ENCODE assay signal across 16 cellular contexts in the genomic region with DNA sequence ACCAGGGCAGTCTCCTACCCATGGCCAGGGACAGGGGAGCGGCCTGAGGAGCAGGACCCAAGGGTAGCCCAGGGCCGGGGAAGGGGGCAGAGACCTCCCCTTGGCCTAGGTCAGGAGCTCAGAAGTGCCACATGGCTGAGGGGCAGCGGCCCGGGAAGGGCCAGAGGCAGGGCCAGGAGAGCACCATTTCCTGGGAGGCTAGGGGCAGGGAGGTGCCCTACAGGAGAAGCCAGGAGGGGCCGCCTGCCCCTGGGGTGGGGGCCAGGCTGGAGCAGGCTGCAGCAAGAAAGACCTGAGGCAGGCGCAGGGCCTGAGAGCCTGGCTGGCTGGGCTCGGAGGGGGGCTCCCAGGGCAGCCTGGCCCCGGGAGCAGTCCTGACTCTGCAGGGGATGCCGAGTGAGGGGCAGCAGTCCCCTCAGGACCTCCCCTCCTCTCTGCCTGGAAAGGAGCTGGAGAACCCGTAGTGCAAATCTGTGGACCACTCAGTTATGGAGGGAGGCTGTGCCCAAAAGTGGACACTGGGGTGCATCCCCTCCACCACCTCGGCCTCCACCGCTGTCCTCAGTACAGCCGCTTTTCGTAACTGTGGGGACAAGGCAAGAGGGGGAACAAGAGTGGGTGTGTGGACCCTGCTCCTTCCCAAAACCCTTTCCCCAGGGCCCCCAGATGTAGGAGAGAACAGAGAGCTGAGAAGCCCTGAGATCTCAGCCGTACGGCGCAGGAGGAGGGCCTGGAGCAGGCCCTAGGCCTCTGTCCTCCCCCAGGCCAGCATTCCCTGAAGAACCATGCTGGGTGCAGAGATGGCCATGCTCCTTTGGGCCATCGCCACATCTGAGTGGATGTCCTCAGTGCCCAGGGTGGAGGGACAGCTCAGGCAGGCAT. TPM values are rescaled to one million over a fixed set of nuclear protein-coding genes. Genes with fewer than 3 reads are reported as not detected.
DNase-seq lines count a peak whose midpoint lies in the region; ATAC-seq and TF ChIP-seq lines count a peak whose summit lies in the region.
"Had no signal": no experiment of that assay in that cellular context is flagged by ENCODE, and none has a peak within 500 bp of the region (broad histone marks: within the 10 kb centered on the region; RNA-seq: fewer than 3 reads in every experiment).

No MANE protein-coding gene starts in this region.

- peak; percentile 25 for ATAC-seq in aorta (ENCODE audit: low FRiP score)
- no peak for ATAC-seq in stimulated activated naive B cell treated with anti-CD40 and anti-IgM and Interleukin-4, amounts not matched to agents 10 μg/mL and 1 μg/mL and 100 μg/mL, for 72 hours (replicated peaks)
- ATAC-seq: CD8-positive, alpha-beta T cell had no signal

- TF ChIP-seq POLR2A in esophagus squamous epithelium (IDR thresholded peaks at IDR 0.05), result no peak

- peaks cover 26% of the 10 kb centered on the region for H3K4me1 Mint-ChIP-seq in nephron progenitor cell
- H3K4me1 Mint-ChIP-seq in stimulated activated naive B cell treated with anti-CD40 and anti-IgM and Interleukin-4, amounts not matched to agents 10 μg/mL and 1 μg/mL and 100 μg/mL, for 72 hours, result peaks cover 2 to 13% of the 10 kb centered on the region in 2 donors

- peak overlapping the region; percentile 22 for H3K27ac Mint-ChIP-seq in nephron progenitor cell
- H3K27ac Mint-ChIP-seq in stimulated activated naive B cell treated with anti-CD40 and anti-IgM and Interleukin-4, amounts not matched to agents 10 μg/mL and 1 μg/mL and 100 μg/mL, for 72 hours, result no peak overlapping the region
- H3K27ac Mint-ChIP-seq: B cell; CD8-positive, alpha-beta T cell had no signal

- TF ChIP-seq CTCF in HEK293 (tag by site-specific recombination; IDR thresholded peaks at IDR 0.05) (no peak), RWPE1 (conservative IDR thresholded peaks at IDR 0.05; ENCODE audit: low read depth) (no peak), nephron progenitor cell (IDR thresholded peaks at IDR 0.05) (no peak), esophagus squamous epithelium (IDR thresholded peaks at IDR 0.05) (no peak)

- H3K4me3 ChIP-seq in HEK293 (ENCODE audit: low read depth, low read length) (no peak overlapping the region), aorta (ENCODE audit: low read length in 2 of 2) (no peak overlapping the region), esophagus squamous epithelium (no peak overlapping the region)
- H3K4me3 ChIP-seq: BLaER1 treated with 17β-estradiol and CSF1 and Interleukin-3, amounts not matched to agents 10 nM and 100 nM; GM23248; HAP-1 had no signal

- peaks cover 7% of the 10 kb centered on the region for H3K36me3 Mint-ChIP-seq in nephron progenitor cell (ENCODE audit: low read depth)
- peaks cover 16 to 33% of the 10 kb centered on the region in 2 donors for H3K36me3 Mint-ChIP-seq in stimulated activated naive B cell treated with anti-CD40 and anti-IgM and Interleukin-4, amounts not matched to agents 10 μg/mL and 1 μg/mL and 100 μg/mL, for 72 hours

- no peak overlapping the region for H3K27ac ChIP-seq in HEK293 (ENCODE audit: extremely low read depth, low read depth, low read length)
- peak overlapping the region; percentile 24 for H3K27ac ChIP-seq in RWPE1
- no peak overlapping the region for H3K27ac ChIP-seq in aorta (ENCODE audit: low read depth in 1 of 2, low read length in 2 of 2)
- H3K27ac ChIP-seq in esophagus squamous epithelium, result no peak overlapping the region
- H3K27ac ChIP-seq: GM23248, HL-60 had no signal

- no peak overlapping the region for H3K4me3 Mint-ChIP-seq in nephron progenitor cell
- no peak overlapping the region for H3K4me3 Mint-ChIP-seq in stimulated activated naive B cell treated with anti-CD40 and anti-IgM and Interleukin-4, amounts not matched to agents 10 μg/mL and 1 μg/mL and 100 μg/mL, for 72 hours
- H3K4me3 Mint-ChIP-seq: B cell; CD8-positive, alpha-beta T cell had no signal

- H3K4me1 ChIP-seq in HEK293 (ENCODE audit: control insufficient read depth, insufficient read depth, low read length), result no peaks in the 10 kb centered on the region
- no peaks in the 10 kb centered on the region for H3K4me1 ChIP-seq in aorta (ENCODE audit: control insufficient read depth in 1 of 2, insufficient read depth in 2 of 2, low read length in 2 of 2)
- H3K4me1 ChIP-seq in esophagus squamous epithelium, result peaks cover 0 to 5% (median under 1%) of the 10 kb centered on the region in 3 donors
- H3K4me1 ChIP-seq: HAP-1 had no signal

- WGBS in aorta, 2 donors, result 89 to 90% methylated on average over 18 of the region's 18 CpGs
- 93 to 96% methylated on average over 4 to 5 of the region's 18 CpGs for WGBS in esophagus squamous epithelium, 2 donors

- POLR2A ChIA-PET in HEK293 (lab: Yijun Ruan, JAX), result interaction anchor here (0.9 to 1.1 kb wide), 2 partner anchors 18 to 49 kb away, joined by 3 read pairs; partner anchors contain the start of gene RBM28
- POLR2A ChIA-PET in RWPE1 (lab: Yijun Ruan, JAX; ENCODE audit: low non-redundant PET), result no interaction called here

- H3K27me3 ChIP-seq in aorta (ENCODE audit: control insufficient read depth in 1 of 2, insufficient read depth in 2 of 2, low read length in 1 of 2), result no peaks in the 10 kb centered on the region
- peaks cover 0 to 17% (median 0%) of the 10 kb centered on the region in 4 donors for H3K27me3 ChIP-seq in esophagus squamous epithelium
- H3K27me3 ChIP-seq: BLaER1 treated with 17β-estradiol and CSF1 and Interleukin-3, amounts not matched to agents 10 nM and 100 nM had no signal

- intact Hi-C loops in aorta (cut with DNase I) (no loop called here), esophagus squamous epithelium (cut with DNase I) (no loop called here)

- CTCF ChIA-PET in HEK293 (lab: Yijun Ruan, JAX), result interaction anchor here (0.6 to 18.1 kb wide), 5 partner anchors 34 to 257 kb away, joined by 3 to 378 read pairs (median 3); partner anchors contain the start of gene RBM28
- CTCF ChIA-PET in RWPE1 (lab: Yijun Ruan, JAX), result interaction anchor here (0.6 to 0.7 kb wide), 2 partner anchors 60 to 287 kb away, joined by 4 read pairs; no protein-coding TSS in a partner anchor

- peaks cover 7% of the 10 kb centered on the region for H3K27me3 Mint-ChIP-seq in nephron progenitor cell (ENCODE audit: low read depth, poor library complexity)
- H3K27me3 Mint-ChIP-seq in stimulated activated naive B cell treated with anti-CD40 and anti-IgM and Interleukin-4, amounts not matched to agents 10 μg/mL and 1 μg/mL and 100 μg/mL, for 72 hours, result peaks cover 6 to 7% of the 10 kb centered on the region in 2 donors
- H3K27me3 Mint-ChIP-seq: B cell had no signal

- H3K9me3 Mint-ChIP-seq in nephron progenitor cell, result no peaks in the 10 kb centered on the region
- no peaks in the 10 kb centered on the region for H3K9me3 Mint-ChIP-seq in stimulated activated naive B cell treated with anti-CD40 and anti-IgM and Interleukin-4, amounts not matched to agents 10 μg/mL and 1 μg/mL and 100 μg/mL, for 72 hours
- H3K9me3 Mint-ChIP-seq: CD8-positive, alpha-beta T cell had no signal

- H3K36me3 ChIP-seq in HEK293 (ENCODE audit: control insufficient read depth in 2 of 2, insufficient read depth in 1 of 2, low read length in 2 of 2) (peaks cover 7 to 55% of the 10 kb centered on the region in 2 experiments; a peak in 1 of 3 replicates), aorta (ENCODE audit: control insufficient read depth in 1 of 2, insufficient read depth in 2 of 2, low read length in 1 of 2) (no peaks in the 10 kb centered on the region), esophagus squamous epithelium (peaks cover 32 to 66% (median 34%) of the 10 kb centered on the region in 3 donors)

- no peaks in the 10 kb centered on the region for H3K9me3 ChIP-seq in HEK293 (ENCODE audit: control insufficient read depth, insufficient read depth, low read depth, low read length)
- H3K9me3 ChIP-seq in aorta (ENCODE audit: control insufficient read depth, low read length), result no peaks in the 10 kb centered on the region
- no peaks in the 10 kb centered on the region for H3K9me3 ChIP-seq in esophagus squamous epithelium
- H3K9me3 ChIP-seq: BLaER1 treated with 17β-estradiol and CSF1 and Interleukin-3, amounts not matched to agents 10 nM and 100 nM; HAP-1 had no signal

- DNase-seq in RWPE1 (ENCODE audit: low spot score), result no peak
- DNase-seq in nephron progenitor cell, result no peak
- no peak for DNase-seq in aorta
- DNase-seq in esophagus squamous epithelium (lab: John Stamatoyannopoulos, UW), result no peak
- DNase-seq in stimulated activated naive B cell treated with anti-CD40 and anti-IgM and Interleukin-4, amounts not matched to agents 10 μg/mL and 1 μg/mL and 100 μg/mL, for 72 hours, result no peak
- DNase-seq: Calu3; CD8-positive, alpha-beta T cell; DMS79 treated with DMSO at 0.1 percent for 48 hours; GF-D8; GM23248 had no signal

TF ChIP-seq in HEK293, 187 proteins besides CTCF, POLR2A, EP300 and RAD21:
- TF ChIP-seq ZNF433 (tag by site-specific recombination; IDR thresholded peaks at IDR 0.05; ENCODE audit: low read depth), result no peak
- TF ChIP-seq ZBTB17 (tag by site-specific recombination; IDR thresholded peaks at IDR 0.05), result no peak
- TF ChIP-seq ZNF214 (tag by site-specific recombination; IDR thresholded peaks at IDR 0.05; ENCODE audit: borderline replicate concordance), result no peak
- TF ChIP-seq ZNF133 (tag by site-specific recombination; IDR thresholded peaks at IDR 0.05), result no peak
- 0 out of 2 replicates have a peak, but pooled peaks have one; percentile 23 for TF ChIP-seq GLIS2 (tag by site-specific recombination; IDR thresholded peaks at IDR 0.05)
- TF ChIP-seq MEIS1 (CRISPR knock-in tag; IDR thresholded peaks at IDR 0.05; ENCODE audit: borderline replicate concordance), result no peak
- TF ChIP-seq ZNF830 (tag by site-specific recombination; IDR thresholded peaks at IDR 0.05; ENCODE audit: low read depth), result no peak
- TF ChIP-seq, protein P1, sequence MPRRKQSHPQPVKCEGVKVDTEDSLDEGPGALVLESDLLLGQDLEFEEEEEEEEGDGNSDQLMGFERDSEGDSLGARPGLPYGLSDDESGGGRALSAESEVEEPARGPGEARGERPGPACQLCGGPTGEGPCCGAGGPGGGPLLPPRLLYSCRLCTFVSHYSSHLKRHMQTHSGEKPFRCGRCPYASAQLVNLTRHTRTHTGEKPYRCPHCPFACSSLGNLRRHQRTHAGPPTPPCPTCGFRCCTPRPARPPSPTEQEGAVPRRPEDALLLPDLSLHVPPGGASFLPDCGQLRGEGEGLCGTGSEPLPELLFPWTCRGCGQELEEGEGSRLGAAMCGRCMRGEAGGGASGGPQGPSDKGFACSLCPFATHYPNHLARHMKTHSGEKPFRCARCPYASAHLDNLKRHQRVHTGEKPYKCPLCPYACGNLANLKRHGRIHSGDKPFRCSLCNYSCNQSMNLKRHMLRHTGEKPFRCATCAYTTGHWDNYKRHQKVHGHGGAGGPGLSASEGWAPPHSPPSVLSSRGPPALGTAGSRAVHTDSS (tag by site-specific recombination; IDR thresholded peaks at IDR 0.05), result no peak

RNA-seq across cellular contexts. Expression of gene IMPDH1, which starts 17.1 kb away (rescaled TPM):
- total RNA-seq in aorta (10 to 100 TPM; 41.5 to 60.1 TPM), esophagus squamous epithelium (10 to 100 TPM; 30.2 to 53.7 (median 41.6) TPM)
- polyA plus RNA-seq in aorta, result 10 to 100 TPM; 21.0 to 40.0 TPM

RNA-seq across cellular contexts. Expression of gene PRRT4, which starts 31.2 kb away (rescaled TPM):
- 1 to 10 TPM in 1 of 2 donors, under 1 TPM in 1; 0.23 to 5.8 TPM for total RNA-seq in aorta
- polyA plus RNA-seq in aorta, result under 1 TPM in 1 of 2 donors, not detected in 1; 0.28 TPM
- 1 to 10 TPM in 3 of 4 donors, under 1 TPM in 1; 0.38 to 1.9 (median 1.5) TPM for total RNA-seq in esophagus squamous epithelium
- total RNA-seq: Calu3, GM23248, HT1080 had no signal
- polyA plus RNA-seq: GM23248 had no signal

RNA-seq across cellular contexts. Expression of gene RBM28, which starts 49.0 kb away (rescaled TPM):
- total RNA-seq in aorta (10 to 100 TPM; 38.4 to 41.5 TPM), esophagus squamous epithelium (10 to 100 TPM; 12.9 to 28.8 (median 18.7) TPM)
- 10 to 100 TPM in 1 of 2 donors, 1 to 10 TPM in 1; 5.0 to 26.3 TPM for polyA plus RNA-seq in aorta
